Comparison of ENCODE assay signal across 1 cellular context in genomic region chr7:149202831-149203231, GRCh38.
TF ChIP-seq lines count a peak whose summit lies in the region.

No MANE protein-coding gene starts in this region.

TF ChIP-seq in WTC11, 78 proteins besides CTCF, POLR2A, EP300 and RAD21 (continued from another document):
- no peak for TF ChIP-seq STAT6 (CRISPR knock-in tag; conservative IDR thresholded peaks at IDR 0.05; ENCODE audit: low read depth)
- no peak for TF ChIP-seq MXD4 (CRISPR knock-in tag; IDR thresholded peaks at IDR 0.05; ENCODE audit: borderline replicate concordance)
- TF ChIP-seq ZNF416 (CRISPR knock-in tag; IDR thresholded peaks at IDR 0.05), result no peak
- no peak for TF ChIP-seq ZNF396 (CRISPR knock-in tag; IDR thresholded peaks at IDR 0.05; ENCODE audit: borderline replicate concordance)
- TF ChIP-seq, protein P1, sequence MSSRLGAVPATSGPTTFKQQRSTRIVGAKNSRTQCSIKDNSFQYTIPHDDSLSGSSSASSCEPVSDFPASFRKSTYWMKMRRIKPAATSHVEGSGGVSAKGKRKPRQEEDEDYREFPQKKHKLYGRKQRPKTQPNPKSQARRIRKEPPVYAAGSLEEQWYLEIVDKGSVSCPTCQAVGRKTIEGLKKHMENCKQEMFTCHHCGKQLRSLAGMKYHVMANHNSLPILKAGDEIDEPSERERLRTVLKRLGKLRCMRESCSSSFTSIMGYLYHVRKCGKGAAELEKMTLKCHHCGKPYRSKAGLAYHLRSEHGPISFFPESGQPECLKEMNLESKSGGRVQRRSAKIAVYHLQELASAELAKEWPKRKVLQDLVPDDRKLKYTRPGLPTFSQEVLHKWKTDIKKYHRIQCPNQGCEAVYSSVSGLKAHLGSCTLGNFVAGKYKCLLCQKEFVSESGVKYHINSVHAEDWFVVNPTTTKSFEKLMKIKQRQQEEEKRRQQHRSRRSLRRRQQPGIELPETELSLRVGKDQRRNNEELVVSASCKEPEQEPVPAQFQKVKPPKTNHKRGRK (CRISPR knock-in tag; IDR thresholded peaks at IDR 0.05; ENCODE audit: borderline replicate concordance), result no peak
- no peak for TF ChIP-seq CDX4 (CRISPR knock-in tag; IDR thresholded peaks at IDR 0.05; ENCODE audit: borderline replicate concordance)
- TF ChIP-seq JAZF1 (CRISPR knock-in tag; IDR thresholded peaks at IDR 0.05), result no peak
- no peak for TF ChIP-seq PRRX2 (CRISPR knock-in tag; IDR thresholded peaks at IDR 0.05)
- TF ChIP-seq ZNF232 (CRISPR knock-in tag; IDR thresholded peaks at IDR 0.05), result no peak
- TF ChIP-seq, protein P2, sequence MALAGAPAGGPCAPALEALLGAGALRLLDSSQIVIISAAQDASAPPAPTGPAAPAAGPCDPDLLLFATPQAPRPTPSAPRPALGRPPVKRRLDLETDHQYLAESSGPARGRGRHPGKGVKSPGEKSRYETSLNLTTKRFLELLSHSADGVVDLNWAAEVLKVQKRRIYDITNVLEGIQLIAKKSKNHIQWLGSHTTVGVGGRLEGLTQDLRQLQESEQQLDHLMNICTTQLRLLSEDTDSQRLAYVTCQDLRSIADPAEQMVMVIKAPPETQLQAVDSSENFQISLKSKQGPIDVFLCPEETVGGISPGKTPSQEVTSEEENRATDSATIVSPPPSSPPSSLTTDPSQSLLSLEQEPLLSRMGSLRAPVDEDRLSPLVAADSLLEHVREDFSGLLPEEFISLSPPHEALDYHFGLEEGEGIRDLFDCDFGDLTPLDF (CRISPR knock-in tag; IDR thresholded peaks at IDR 0.05), result no peak
- TF ChIP-seq SMAD4 (CRISPR knock-in tag; IDR thresholded peaks at IDR 0.05), result no peak
- no peak for TF ChIP-seq CREB1 (CRISPR knock-in tag; IDR thresholded peaks at IDR 0.05)
- no peak for TF ChIP-seq GABPB1 (CRISPR knock-in tag; IDR thresholded peaks at IDR 0.05)
- TF ChIP-seq GRHL2 (CRISPR knock-in tag; IDR thresholded peaks at IDR 0.05; ENCODE audit: insufficient replicate concordance, severe bottlenecking), result no peak
